36 cellular contexts compared by ENCODE assay signal in genomic region chr19:3004522-3004921, GRCh38.
"Had no signal": no experiment of that assay in that cellular context is flagged by ENCODE, and none has a peak within 500 bp of the region (broad histone marks: within the 10 kb centered on the region; RNA-seq: fewer than 3 reads in every experiment).

No MANE protein-coding gene starts in this region.

- H3K4me3 ChIP-seq: adrenal gland, body of pancreas, breast epithelium had no signal

- H3K4me3 Mint-ChIP-seq: activated B cell treated with CpG ODN at 0.5 μM for 24 hours; activated CD4-positive, alpha-beta memory T cell treated with anti-CD3 and anti-CD28 coated beads for 36 hours; activated CD4-positive, alpha-beta T cell treated with anti-CD3 and anti-CD28 coated beads, Interleukin-2, amount 10 ng/mL, durations not matched to agents 24 days and 14 days; activated CD8-positive, alpha-beta T cell treated with anti-CD3 and anti-CD28 coated beads for 36 hours; activated naive CD4-positive, alpha-beta T cell treated with anti-CD3 and anti-CD28 coated beads for 36 hours; activated naive CD8-positive, alpha-beta T cell treated with anti-CD3 and anti-CD28 coated beads for 36 hours; activated T-cell treated with anti-CD3 and anti-CD28 coated beads, Interleukin-2, amount 50 U/mL, for 4 hours; activated T-cell treated with anti-CD3 and anti-CD28 coated beads, Interleukin-2, amount 50 U/mL, for 72 hours; activated T-helper 1 cell treated with anti-CD3 and anti-CD28 coated beads, Interleukin-12 subunit alpha, Interleukin-12 subunit beta, Interleukin-2, Interleukin-4 antibody, amounts not matched to agents 30 ng/mL and 10 ng/mL and 1 ng/mL, durations not matched to agents 14 hours and 24 hours and 36 hours; activated T-helper 17 cell treated with anti-CD3 and anti-CD28 coated beads, Interleukin-2, amount 50 U/mL, for 72 hours; T-helper 1 cell treated with Interleukin-12 subunit alpha and Interleukin-12 subunit beta and Interleukin-4 antibody, amounts not matched to agents 30 μg/mL and 1 μg/mL, for 36 hours; T-helper 2 cell treated with Interferon-gamma antibody and Interleukin-4, amounts not matched to agents 5 μg/mL and 100 μg/mL, for 36 hours had no signal

- H3K27ac Mint-ChIP-seq: activated B cell treated with CpG ODN at 0.5 μM for 24 hours; activated CD4-positive, alpha-beta memory T cell treated with anti-CD3 and anti-CD28 coated beads for 36 hours; activated CD4-positive, alpha-beta T cell treated with anti-CD3 and anti-CD28 coated beads, Interleukin-2, amount 10 ng/mL, durations not matched to agents 24 days and 14 days; activated CD8-positive, alpha-beta T cell treated with anti-CD3 and anti-CD28 coated beads for 36 hours; activated naive CD4-positive, alpha-beta T cell treated with anti-CD3 and anti-CD28 coated beads for 36 hours; activated naive CD8-positive, alpha-beta T cell treated with anti-CD3 and anti-CD28 coated beads for 36 hours; activated T-cell treated with anti-CD3 and anti-CD28 coated beads, Interleukin-2, amount 50 U/mL, for 72 hours; activated T-helper 1 cell treated with anti-CD3 and anti-CD28 coated beads, Interleukin-12 subunit alpha, Interleukin-12 subunit beta, Interleukin-2, Interleukin-4 antibody, amounts not matched to agents 30 ng/mL and 10 ng/mL and 1 ng/mL, durations not matched to agents 14 hours and 24 hours and 36 hours; activated T-helper 17 cell treated with anti-CD3 and anti-CD28 coated beads, Interleukin-2, amount 50 U/mL, for 72 hours; T-helper 1 cell treated with Interleukin-12 subunit alpha and Interleukin-12 subunit beta and Interleukin-4 antibody, amounts not matched to agents 30 μg/mL and 1 μg/mL, for 36 hours; T-helper 2 cell treated with Interferon-gamma antibody and Interleukin-4, amounts not matched to agents 5 μg/mL and 100 μg/mL, for 36 hours had no signal

- H3K36me3 ChIP-seq: brain microvascular endothelial cell had no signal

- H3K4me1 ChIP-seq: adrenal gland, body of pancreas, breast epithelium had no signal

- H3K4me1 Mint-ChIP-seq: activated B cell treated with CpG ODN at 0.5 μM for 24 hours; activated CD4-positive, alpha-beta T cell treated with anti-CD3 and anti-CD28 coated beads, Interleukin-2, amount 10 ng/mL, durations not matched to agents 24 days and 14 days; activated naive CD8-positive, alpha-beta T cell treated with anti-CD3 and anti-CD28 coated beads for 36 hours; activated T-helper 17 cell treated with anti-CD3 and anti-CD28 coated beads, Interleukin-2, amount 50 U/mL, for 72 hours had no signal

- ATAC-seq: activated CD8-positive, alpha-beta T cell treated with anti-CD3 and anti-CD28 coated beads for 36 hours; activated naive CD4-positive, alpha-beta T cell treated with anti-CD3 and anti-CD28 coated beads, Interleukin-2, amount 50 U/mL, for 72 hours; activated T-cell treated with anti-CD3 and anti-CD28 coated beads, Interleukin-2, amount 50 U/mL, for 4 hours; activated T-cell treated with anti-CD3 and anti-CD28 coated beads, Interleukin-2, amount 50 U/mL, for 72 hours; activated T-helper 17 cell treated with anti-CD3 and anti-CD28 coated beads, Interleukin-2, amount 50 U/mL, for 72 hours; body of pancreas had no signal

- DNase-seq: activated B cell treated with CpG ODN at 0.5 μM for 24 hours; activated CD4-positive, alpha-beta memory T cell treated with anti-CD3 and anti-CD28 coated beads for 36 hours; activated CD4-positive, alpha-beta T cell treated with anti-CD3 and anti-CD28 coated beads for 4 hours; activated CD4-positive, alpha-beta T cell treated with anti-CD3 and anti-CD28 coated beads, Interleukin-2, amount 10 ng/mL, durations not matched to agents 24 days and 14 days; activated CD4-positive, alpha-beta T cell treated with anti-CD3 and anti-CD28 coated beads, Interleukin-2, amount 50 U/mL, for 1 hour; activated CD4-positive, alpha-beta T cell treated with anti-CD3 and anti-CD28 coated beads, Interleukin-2, amount 50 U/mL, for 4 hours; activated CD4-positive, CD25-positive, alpha-beta regulatory T cell treated with anti-CD3 and anti-CD28 coated beads, Interleukin-2, amount 50 U/mL, for 72 hours; activated CD8-positive, alpha-beta memory T cell treated with anti-CD3 and anti-CD28 coated beads, Interleukin-2, amount 50 U/mL, for 4 hours; activated CD8-positive, alpha-beta T cell treated with anti-CD3 and anti-CD28 coated beads for 36 hours; activated effector memory CD4-positive, alpha-beta T cell treated with anti-CD3 and anti-CD28 coated beads, Interleukin-2, amount 50 U/mL, for 16 hours; activated gamma-delta T cell treated with Interleukin-2 at 50 U/mL for 16 hours; activated naive CD4-positive, alpha-beta T cell; activated naive CD4-positive, alpha-beta T cell treated with anti-CD3 and anti-CD28 coated beads for 36 hours; activated naive CD4-positive, alpha-beta T cell treated with anti-CD3 and anti-CD28 coated beads, Interleukin-2, amount 50 U/mL, for 16 hours; activated naive CD8-positive, alpha-beta T cell treated with anti-CD3 and anti-CD28 coated beads for 36 hours; activated T-cell treated with anti-CD3 and anti-CD28 coated beads for 4 hours; activated T-cell treated with anti-CD3 and anti-CD28 coated beads, Interleukin-2, amount 50 U/mL, for 1 hour; activated T-cell treated with anti-CD3 and anti-CD28 coated beads, Interleukin-2, amount 50 U/mL, for 4 hours; activated T-cell treated with anti-CD3 and anti-CD28 coated beads, Interleukin-2, amount 50 U/mL, for 72 hours; adrenal gland; amniotic stem cell; aorta; body of pancreas; brain microvascular endothelial cell; central memory CD4-positive, alpha-beta T cell; T-helper 2 cell; T-helper 9 cell had no signal

- H3K36me3 Mint-ChIP-seq: activated CD4-positive, alpha-beta memory T cell treated with anti-CD3 and anti-CD28 coated beads for 36 hours; activated naive CD4-positive, alpha-beta T cell treated with anti-CD3 and anti-CD28 coated beads, Interleukin-2, amount 50 U/mL, for 72 hours had no signal

- H3K27me3 ChIP-seq: adrenal gland, body of pancreas, brain microvascular endothelial cell, breast epithelium had no signal

- H3K27ac ChIP-seq: adrenal gland, body of pancreas, brain microvascular endothelial cell, breast epithelium, VCaP had no signal

- H3K27me3 Mint-ChIP-seq: activated CD4-positive, alpha-beta memory T cell treated with anti-CD3 and anti-CD28 coated beads for 36 hours; activated CD4-positive, alpha-beta T cell treated with anti-CD3 and anti-CD28 coated beads, Interleukin-2, amount 10 ng/mL, durations not matched to agents 24 days and 14 days; activated CD8-positive, alpha-beta T cell treated with anti-CD3 and anti-CD28 coated beads for 36 hours; activated naive CD8-positive, alpha-beta T cell treated with anti-CD3 and anti-CD28 coated beads for 36 hours; activated T-helper 17 cell treated with anti-CD3 and anti-CD28 coated beads, Interleukin-2, amount 50 U/mL, for 72 hours had no signal

- H3K9me3 ChIP-seq: adrenal gland, body of pancreas, breast epithelium had no signal

- FAIRE-seq: astrocyte, TTC549 had no signal

- H3K9me3 Mint-ChIP-seq: activated B cell treated with CpG ODN at 0.5 μM for 24 hours; activated CD4-positive, alpha-beta memory T cell treated with anti-CD3 and anti-CD28 coated beads for 36 hours; activated CD4-positive, alpha-beta T cell treated with anti-CD3 and anti-CD28 coated beads, Interleukin-2, amount 10 ng/mL, durations not matched to agents 24 days and 14 days; activated CD8-positive, alpha-beta T cell treated with anti-CD3 and anti-CD28 coated beads for 36 hours; activated naive CD4-positive, alpha-beta T cell treated with anti-CD3 and anti-CD28 coated beads for 36 hours; activated naive CD4-positive, alpha-beta T cell treated with anti-CD3 and anti-CD28 coated beads, Interleukin-2, amount 50 U/mL, for 72 hours; activated T-cell treated with anti-CD3 and anti-CD28 coated beads, Interleukin-2, amount 50 U/mL, for 4 hours; activated T-cell treated with anti-CD3 and anti-CD28 coated beads, Interleukin-2, amount 50 U/mL, for 72 hours; activated T-helper 1 cell treated with anti-CD3 and anti-CD28 coated beads, Interleukin-12 subunit alpha, Interleukin-12 subunit beta, Interleukin-2, Interleukin-4 antibody, amounts not matched to agents 30 ng/mL and 10 ng/mL and 1 ng/mL, durations not matched to agents 14 hours and 24 hours and 36 hours; activated T-helper 17 cell treated with anti-CD3 and anti-CD28 coated beads, Interleukin-2, amount 50 U/mL, for 72 hours; T-helper 1 cell treated with Interleukin-12 subunit alpha and Interleukin-12 subunit beta and Interleukin-4 antibody, amounts not matched to agents 30 μg/mL and 1 μg/mL, for 36 hours; T-helper 2 cell treated with Interferon-gamma antibody and Interleukin-4, amounts not matched to agents 5 μg/mL and 100 μg/mL, for 36 hours had no signal
